8 cellular contexts compared by ENCODE assay signal in genomic region chr4:169618986-169619385, GRCh38. TPM values are rescaled to one million over a fixed set of nuclear protein-coding genes. Genes with fewer than 3 reads are reported as not detected.
DNase-seq lines count a peak whose midpoint lies in the region; ATAC-seq and TF ChIP-seq lines count a peak whose summit lies in the region.

No MANE protein-coding gene starts in this region.

- no peak for DNase-seq in DND-41
- DNase-seq in endothelial cell (ENCODE audit: low spot score) = no peak
- DNase-seq in NCI-H748 (lab: John Stamatoyannopoulos, UW; ENCODE audit: unreplicated experiment) = no peak
- no peak for DNase-seq in posterior cingulate gyrus
- no peak for DNase-seq in T1000 (lab: John Stamatoyannopoulos, UW)

- H3K9me3 Mint-ChIP-seq in endothelial cell (ENCODE audit: unreplicated experiment) = peaks cover 4% of the 10 kb centered on the region

- ATAC-seq in DND-41 (ENCODE audit: insufficient read depth, low read depth) = no peak
- no peak for ATAC-seq in GM21723 (IDR thresholded peaks at IDR 0.05; ENCODE audit: unreplicated experiment)

- H3K27ac ChIP-seq in DND-41 (ENCODE audit: low read length) (peak overlapping the region; percentile 54; the same call in 1 of the 2 replicates), OCI-LY3 (ENCODE audit: low read length) (no peak overlapping the region), parathyroid adenoma (no peak overlapping the region)

- H3K9me3 ChIP-seq in DND-41 (ENCODE audit: insufficient read depth, low read length, severe bottlenecking) (no peaks in the 10 kb centered on the region), OCI-LY3 (ENCODE audit: insufficient read depth, low read length) (no peaks in the 10 kb centered on the region), parathyroid adenoma (ENCODE audit: control insufficient read depth, low read length) (no peaks in the 10 kb centered on the region)

- TF ChIP-seq CTCF in DND-41 (IDR thresholded peaks at IDR 0.05; ENCODE audit: borderline replicate concordance, extremely low read depth, low read length, poor library complexity, severe bottlenecking) (no peak), OCI-LY3 (IDR thresholded peaks at IDR 0.05; ENCODE audit: low read depth, low read length) (no peak), endothelial cell (IDR thresholded peaks at IDR 0.05; ENCODE audit: unreplicated experiment) (no peak), parathyroid adenoma (IDR thresholded peaks at IDR 0.05) (no peak)

- no peaks in the 10 kb centered on the region for H3K36me3 ChIP-seq in DND-41 (ENCODE audit: insufficient read depth, low read length)
- no peaks in the 10 kb centered on the region for H3K36me3 ChIP-seq in OCI-LY3 (replicated peaks; ENCODE audit: low read depth, low read length)
- no peaks in the 10 kb centered on the region for H3K36me3 ChIP-seq in parathyroid adenoma (ENCODE audit: control insufficient read depth, insufficient read depth, low read length)

- H3K79me2 ChIP-seq in DND-41 (ENCODE audit: insufficient read depth, low read length) (peaks cover 39% of the 10 kb centered on the region), OCI-LY3 (ENCODE audit: low read length) (peaks cover 36% of the 10 kb centered on the region), parathyroid adenoma (peaks cover 5% of the 10 kb centered on the region)

- H3K27me3 ChIP-seq in DND-41 (ENCODE audit: insufficient read depth, low read length, poor library complexity) = no peaks in the 10 kb centered on the region
- no peaks in the 10 kb centered on the region for H3K27me3 ChIP-seq in OCI-LY3 (ENCODE audit: low read depth, low read length)
- no peaks in the 10 kb centered on the region for H3K27me3 ChIP-seq in parathyroid adenoma (ENCODE audit: control insufficient read depth, insufficient read depth, low read length)

- peaks cover 2% of the 10 kb centered on the region for H3K27me3 Mint-ChIP-seq in endothelial cell (ENCODE audit: unreplicated experiment)

- H3K27ac Mint-ChIP-seq in endothelial cell (ENCODE audit: unreplicated experiment) = peak overlapping the region; percentile 2

- peak overlapping the region; percentile 95 for H3K4me3 Mint-ChIP-seq in endothelial cell (ENCODE audit: unreplicated experiment)

- peaks cover 23% of the 10 kb centered on the region for H3K4me1 Mint-ChIP-seq in endothelial cell (ENCODE audit: unreplicated experiment)

- H3K36me3 Mint-ChIP-seq in endothelial cell (ENCODE audit: low read depth, unreplicated experiment) = no peaks in the 10 kb centered on the region

- peak overlapping the region in 1 of 2 experiments; percentile 71; a peak in 3 of 4 replicates for H3K4me3 ChIP-seq in DND-41 (ENCODE audit: low read depth in 1 of 2, low read length in 2 of 2)
- peak overlapping the region; percentile 83 for H3K4me3 ChIP-seq in OCI-LY3 (ENCODE audit: low read length)
- no peak overlapping the region for H3K4me3 ChIP-seq in parathyroid adenoma (ENCODE audit: low read depth, low read length)

- H4K20me1 ChIP-seq in DND-41 (ENCODE audit: insufficient read depth, low read length) = peaks cover 6% of the 10 kb centered on the region; the same call in 1 of the 2 replicates
- H4K20me1 ChIP-seq in OCI-LY3 (ENCODE audit: insufficient read depth, low read length) = peaks cover 9% of the 10 kb centered on the region; the same call in 1 of the 2 replicates

- intact Hi-C loops in posterior cingulate gyrus (cut with DNase I) = no loop called here

- H2AFZ ChIP-seq in DND-41 (ENCODE audit: low read depth, low read length) = peak overlapping the region; percentile 75; the same call in 1 of the 2 replicates
- peak overlapping the region; percentile 90; the same call in 1 of the 2 replicates for H2AFZ ChIP-seq in OCI-LY3 (ENCODE audit: low read depth, low read length)
- H2AFZ ChIP-seq in parathyroid adenoma = peak overlapping the region; percentile 92

- H3K9ac ChIP-seq in DND-41 (ENCODE audit: low read depth, low read length) = no peak overlapping the region
- H3K9ac ChIP-seq in OCI-LY3 (ENCODE audit: low read length) = peak overlapping the region; percentile 80
- no peak overlapping the region for H3K9ac ChIP-seq in parathyroid adenoma

- H3K4me2 ChIP-seq in DND-41 (ENCODE audit: insufficient read depth, low read length) = peak overlapping the region; percentile 88
- peak overlapping the region; percentile 90 for H3K4me2 ChIP-seq in OCI-LY3 (ENCODE audit: low read length)
- peak overlapping the region; percentile 98 for H3K4me2 ChIP-seq in parathyroid adenoma (ENCODE audit: low read length)

- H3K4me1 ChIP-seq in DND-41 (ENCODE audit: insufficient read depth, low read length) (peaks cover 40% of the 10 kb centered on the region), OCI-LY3 (ENCODE audit: low read length) (peaks cover 20% of the 10 kb centered on the region), parathyroid adenoma (no peaks in the 10 kb centered on the region)

RNA-seq across cellular contexts. Expression of gene CLCN3, which starts 1.4 kb away (rescaled TPM):
- 58.0 TPM for total RNA-seq in endothelial cell (ENCODE audit: unreplicated experiment)

RNA-seq across cellular contexts. Expression of gene NEK1, which starts 6.6 kb away (rescaled TPM):
- 12.5 TPM for total RNA-seq in endothelial cell (ENCODE audit: unreplicated experiment)
